Comparison of ENCODE assay signal across 18 cellular contexts in the genomic region with DNA sequence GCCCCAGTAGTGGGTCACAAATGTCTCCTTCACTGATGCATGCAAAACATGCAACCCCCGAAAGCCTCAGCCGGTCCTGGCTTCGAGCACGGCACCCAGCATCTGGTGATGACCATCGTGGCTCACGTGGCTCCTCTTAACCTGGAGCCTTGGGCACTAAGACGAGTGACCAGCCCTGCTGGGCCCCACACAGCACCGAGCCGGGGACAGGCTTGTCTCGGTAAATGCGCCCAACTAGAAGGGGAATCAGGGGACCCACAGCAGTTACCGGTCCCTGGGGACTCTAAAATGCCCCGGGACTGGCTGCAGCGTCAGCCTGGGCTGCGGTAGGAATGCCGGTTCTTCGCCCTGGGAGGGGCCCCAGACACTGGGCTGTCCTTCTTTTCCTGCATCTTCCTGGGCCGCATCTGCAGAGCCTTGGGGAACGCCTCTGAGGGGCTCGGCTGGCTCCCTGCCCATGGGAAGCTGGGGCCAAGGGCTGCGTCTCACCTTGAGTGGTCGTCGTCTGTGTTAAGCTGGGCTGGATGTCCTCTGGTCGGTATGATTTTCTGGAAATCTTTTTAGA. TPM values are rescaled to one million over a fixed set of nuclear protein-coding genes. Genes with fewer than 3 reads are reported as not detected.
A peak's percentile ranks its signal among the peaks of the same experiment; 100 is the strongest.
DNase-seq lines count a peak whose midpoint lies in the region; ATAC-seq, FAIRE-seq and TF ChIP-seq lines count a peak whose summit lies in the region.
"Had no signal": no experiment of that assay in that cellular context is flagged by ENCODE, and none has a peak within 500 bp of the region (broad histone marks: within the 10 kb centered on the region; RNA-seq: fewer than 3 reads in every experiment).

No MANE protein-coding gene starts in this region.

- CTCF ChIA-PET in Calu3 (lab: Charles Lee) = no interaction called here

- peaks cover 20% of the 10 kb centered on the region for H3K9me3 Mint-ChIP-seq in chondrocyte (ENCODE audit: low read depth)
- no peaks in the 10 kb centered on the region for H3K9me3 Mint-ChIP-seq in Calu3 (ENCODE audit: low read depth, unreplicated experiment)

- no peaks in the 10 kb centered on the region for H3K27me3 ChIP-seq in right atrium auricular region

- H3K36me3 Mint-ChIP-seq in chondrocyte (ENCODE audit: low read depth) = no peaks in the 10 kb centered on the region
- no peaks in the 10 kb centered on the region for H3K36me3 Mint-ChIP-seq in Calu3 (ENCODE audit: insufficient read depth, unreplicated experiment)
- H3K36me3 Mint-ChIP-seq: CD4-positive, alpha-beta memory T cell had no signal

- no peak overlapping the region for H3K9ac ChIP-seq in kidney (ENCODE audit: low read length in 2 of 2)

- no peaks in the 10 kb centered on the region for H3K36me3 ChIP-seq in right atrium auricular region
- H3K36me3 ChIP-seq in kidney (ENCODE audit: control insufficient read depth in 1 of 2, insufficient read depth in 2 of 2, low read length in 2 of 2) = no peaks in the 10 kb centered on the region
- H3K36me3 ChIP-seq: HAP-1 had no signal

- TF ChIP-seq CTCF in right atrium auricular region (IDR thresholded peaks at IDR 0.05) (no peak), chondrocyte (IDR thresholded peaks at IDR 0.05) (no peak), kidney (IDR thresholded peaks at IDR 0.05; ENCODE audit: borderline replicate concordance, extremely low read depth, insufficient read depth) (no peak), Calu3 (IDR thresholded peaks at IDR 0.05; ENCODE audit: unreplicated experiment) (no peak)

- DNase-seq in left ventricle myocardium superior = peak; percentile 8
- no peak for DNase-seq in right atrium auricular region (ENCODE audit: low spot score)
- DNase-seq in chondrocyte (ENCODE audit: low spot score) = peak; percentile 63
- DNase-seq in kidney = peak; percentile 68
- no peak for DNase-seq in medulla oblongata (ENCODE audit: extremely low spot score)
- DNase-seq in Calu3 = no peak
- DNase-seq: C1 segment of cervical spinal cord; CD4-positive, alpha-beta memory T cell; COR-L47; DMS153; DND-41; GOT3; HFFc6 had no signal

- no peaks in the 10 kb centered on the region for H3K4me1 ChIP-seq in right atrium auricular region
- no peaks in the 10 kb centered on the region for H3K4me1 ChIP-seq in kidney (ENCODE audit: control insufficient read depth in 1 of 2, insufficient read depth in 1 of 2, low read depth in 1 of 2, low read length in 2 of 2)
- H3K4me1 ChIP-seq: HAP-1 had no signal

- ATAC-seq in left ventricle myocardium superior = no peak

- no peak for FAIRE-seq in kidney (lab: Jason Lieb, UNC)
- FAIRE-seq: G401.6, GM12892, H54 had no signal

- H3K9me3 ChIP-seq in right atrium auricular region = peaks cover 0 to 7% of the 10 kb centered on the region in 2 donors
- no peaks in the 10 kb centered on the region for H3K9me3 ChIP-seq in kidney (ENCODE audit: control insufficient read depth in 1 of 2, low read length in 2 of 2)
- H3K9me3 ChIP-seq: HAP-1 had no signal

- no peaks in the 10 kb centered on the region for H3K27me3 Mint-ChIP-seq in chondrocyte (ENCODE audit: low read depth)
- peaks cover 12% of the 10 kb centered on the region for H3K27me3 Mint-ChIP-seq in Calu3 (ENCODE audit: unreplicated experiment)

- no TSS peak for BruUV-seq in Calu3 (replicated peaks; lab: Mats Ljungman, UMichigan)

- intact Hi-C loops in left ventricle myocardium superior (cut with micrococcal nuclease) = no loop called here
- intact Hi-C loops in kidney (cut with DNase I) = no loop called here
- intact Hi-C loops in Calu3 (cut with micrococcal nuclease; ENCODE audit: unreplicated experiment) = no loop called here

- no peak overlapping the region for H3K4me3 Mint-ChIP-seq in chondrocyte (ENCODE audit: unreplicated experiment)
- no peak overlapping the region for H3K4me3 Mint-ChIP-seq in Calu3 (ENCODE audit: low read depth, unreplicated experiment)
- H3K4me3 Mint-ChIP-seq: CD4-positive, alpha-beta memory T cell; HFFc6 had no signal

- H3K27ac Mint-ChIP-seq in chondrocyte (ENCODE audit: unreplicated experiment) (no peak overlapping the region), Calu3 (ENCODE audit: unreplicated experiment) (no peak overlapping the region)
- H3K27ac Mint-ChIP-seq: HFFc6 had no signal

- H3K4me1 Mint-ChIP-seq in chondrocyte (ENCODE audit: low read depth) = no peaks in the 10 kb centered on the region
- no peaks in the 10 kb centered on the region for H3K4me1 Mint-ChIP-seq in Calu3 (ENCODE audit: low read depth, unreplicated experiment)
- H3K4me1 Mint-ChIP-seq: CD4-positive, alpha-beta memory T cell had no signal

- H3K4me3 ChIP-seq in right atrium auricular region (no peak overlapping the region), kidney (ENCODE audit: low read length in 2 of 2) (no peak overlapping the region)
- H3K4me3 ChIP-seq: HAP-1 had no signal

- no peak overlapping the region for H3K27ac ChIP-seq in right atrium auricular region
- no peak overlapping the region for H3K27ac ChIP-seq in kidney (ENCODE audit: low read depth in 2 of 2, low read length in 2 of 2)

RNA-seq across cellular contexts. Expression of a gene that starts 13.1 kb away (rescaled TPM):
- total RNA-seq in left ventricle myocardium superior = 0.59 TPM
- under 1 TPM; 0.08 to 0.11 TPM for total RNA-seq in right atrium auricular region
- 0.60 to 1.8 TPM (median 0.67 TPM) in 3 replicates for total RNA-seq in chondrocyte
- 2.4 TPM for total RNA-seq in kidney
- 0.15 TPM for polyA plus RNA-seq in kidney (ENCODE audit: insufficient read depth, low read depth, low replicate concordance)
- total RNA-seq in Calu3 (2022) = 1.2 and 1.3 TPM in 2 replicates
- total RNA-seq: A172 had no signal

Comparison
In these comparisons a context has a peak if more than half of its experiments do, and no peak if none do; other contexts are left out.
1. DNase-seq: peak in left ventricle myocardium superior (single experiment), chondrocyte (single experiment) and kidney (single experiment); none in right atrium auricular region (single experiment), medulla oblongata (single experiment) and Calu3 (single experiment).